Comparison of ENCODE assay signal across 28 cellular contexts in genomic region chr1:198541737-198542136, GRCh38. TPM values are rescaled to one million over a fixed set of nuclear protein-coding genes. Genes with fewer than 3 reads are reported as not detected.
"Had no signal": no experiment of that assay in that cellular context is flagged by ENCODE, and none has a peak within 500 bp of the region (broad histone marks: within the 10 kb centered on the region; RNA-seq: fewer than 3 reads in every experiment).

No MANE protein-coding gene starts in this region.

- H3K4me1 ChIP-seq: body of pancreas, testis, uterus had no signal

- H3K36me3 Mint-ChIP-seq: WTC11 had no signal

- H3K27ac ChIP-seq: body of pancreas, foreskin keratinocyte, testis, uterus had no signal

- H3K36me3 ChIP-seq: uterus had no signal

- H3K27ac Mint-ChIP-seq: activated T-cell treated with anti-CD3 and anti-CD28 coated beads, Interleukin-2, amount 50 U/mL, for 24 hours; dendritic cell treated with granulocyte-macrophage colony-stimulating factor and Interleukin-4, amounts not matched to agents 40 ng/mL and 50 ng/mL, for 4 days; natural killer cell; stimulated activated naive B cell treated with anti-CD40 and anti-IgM and Interleukin-4, amounts not matched to agents 10 μg/mL and 1 μg/mL and 100 μg/mL, for 72 hours; WTC11 had no signal

- H3K4me3 ChIP-seq: body of pancreas, lung, testis, uterus had no signal

- H3K27me3 ChIP-seq: body of pancreas, foreskin keratinocyte, testis, uterus had no signal

- ATAC-seq: body of pancreas; left lobe of liver; natural killer cell; stimulated activated naive B cell treated with anti-CD40 and anti-IgM and Interleukin-4, amounts not matched to agents 10 μg/mL and 1 μg/mL and 100 μg/mL, for 72 hours; WTC11 had no signal

- H3K27me3 Mint-ChIP-seq: activated CD4-positive, alpha-beta T cell treated with anti-CD3 and anti-CD28 coated beads for 36 hours; activated T-cell treated with anti-CD3 and anti-CD28 coated beads, Interleukin-2, amount 50 U/mL, for 24 hours; activated T-helper 17 cell treated with anti-CD3 and anti-CD28 coated beads, Interleukin-2, amount 50 U/mL, for 72 hours; dendritic cell treated with granulocyte-macrophage colony-stimulating factor and Interleukin-4, amounts not matched to agents 40 ng/mL and 50 ng/mL, for 4 days; stimulated activated naive B cell treated with anti-CD40 and anti-IgM and Interleukin-4, amounts not matched to agents 10 μg/mL and 1 μg/mL and 100 μg/mL, for 72 hours had no signal

- H3K4me3 Mint-ChIP-seq: activated CD4-positive, alpha-beta T cell treated with anti-CD3 and anti-CD28 coated beads for 36 hours; activated T-cell treated with anti-CD3 and anti-CD28 coated beads, Interleukin-2, amount 50 U/mL, for 24 hours; dendritic cell treated with granulocyte-macrophage colony-stimulating factor and Interleukin-4, amounts not matched to agents 40 ng/mL and 50 ng/mL, for 4 days; natural killer cell; stimulated activated naive B cell treated with anti-CD40 and anti-IgM and Interleukin-4, amounts not matched to agents 10 μg/mL and 1 μg/mL and 100 μg/mL, for 72 hours; WTC11 had no signal

- DNase-seq: activated CD4-positive, alpha-beta T cell treated with anti-CD3 and anti-CD28 coated beads for 36 hours; activated CD4-positive, alpha-beta T cell treated with anti-CD3 and anti-CD28 coated beads, Interleukin-2, amount 50 U/mL, for 4 hours; activated CD8-positive, alpha-beta memory T cell treated with anti-CD3 and anti-CD28 coated beads for 24 hours; activated CD8-positive, alpha-beta memory T cell treated with anti-CD3 and anti-CD28 coated beads, Interleukin-2, amount 50 U/mL, for 4 hours; activated T-cell treated with anti-CD3 and anti-CD28 coated beads, Interleukin-2, amount 50 U/mL, for 24 hours; anterior cingulate cortex; body of pancreas; effector CD4-positive, alpha-beta T cell; erythroblast; natural killer cell; stimulated activated CD4-positive, alpha-beta T cell treated with anti-CD3 and anti-CD28 coated beads, Interleukin-2, amount 100 ng/mL, for 48 hours; stimulated activated CD8-positive, alpha-beta memory T cell treated with anti-CD3 and anti-CD28 coated beads, Interleukin-4, amount 100 ng/mL, for 48 hours; stimulated activated naive B cell treated with anti-CD40 and anti-IgM and Interleukin-4, amounts not matched to agents 10 μg/mL and 1 μg/mL and 100 μg/mL, for 72 hours; T-helper 9 cell; testis; trophoblast cell; uterus had no signal

- H3K9me3 ChIP-seq: body of pancreas, testis, uterus had no signal

RNA-seq across cellular contexts. Expression of gene ATP6V1G3, which starts 1.3 kb away (rescaled TPM):
- total RNA-seq: activated CD4-positive, alpha-beta T cell treated with anti-CD3 and anti-CD28 coated beads for 36 hours; activated T-helper 17 cell treated with anti-CD3 and anti-CD28 coated beads, Interleukin-2, amount 50 U/mL, for 72 hours; body of pancreas; cardiac septum; fibroblast of lung; foreskin keratinocyte; kidney epithelial cell; left lobe of liver; lung; natural killer cell; posterior vena cava; renal cortical epithelial cell; testis; uterus; WTC11 had no signal
- polyA plus RNA-seq: fibroblast of lung, foreskin keratinocyte, lung had no signal
